8 cellular contexts compared by ENCODE assay signal in the genomic region with DNA sequence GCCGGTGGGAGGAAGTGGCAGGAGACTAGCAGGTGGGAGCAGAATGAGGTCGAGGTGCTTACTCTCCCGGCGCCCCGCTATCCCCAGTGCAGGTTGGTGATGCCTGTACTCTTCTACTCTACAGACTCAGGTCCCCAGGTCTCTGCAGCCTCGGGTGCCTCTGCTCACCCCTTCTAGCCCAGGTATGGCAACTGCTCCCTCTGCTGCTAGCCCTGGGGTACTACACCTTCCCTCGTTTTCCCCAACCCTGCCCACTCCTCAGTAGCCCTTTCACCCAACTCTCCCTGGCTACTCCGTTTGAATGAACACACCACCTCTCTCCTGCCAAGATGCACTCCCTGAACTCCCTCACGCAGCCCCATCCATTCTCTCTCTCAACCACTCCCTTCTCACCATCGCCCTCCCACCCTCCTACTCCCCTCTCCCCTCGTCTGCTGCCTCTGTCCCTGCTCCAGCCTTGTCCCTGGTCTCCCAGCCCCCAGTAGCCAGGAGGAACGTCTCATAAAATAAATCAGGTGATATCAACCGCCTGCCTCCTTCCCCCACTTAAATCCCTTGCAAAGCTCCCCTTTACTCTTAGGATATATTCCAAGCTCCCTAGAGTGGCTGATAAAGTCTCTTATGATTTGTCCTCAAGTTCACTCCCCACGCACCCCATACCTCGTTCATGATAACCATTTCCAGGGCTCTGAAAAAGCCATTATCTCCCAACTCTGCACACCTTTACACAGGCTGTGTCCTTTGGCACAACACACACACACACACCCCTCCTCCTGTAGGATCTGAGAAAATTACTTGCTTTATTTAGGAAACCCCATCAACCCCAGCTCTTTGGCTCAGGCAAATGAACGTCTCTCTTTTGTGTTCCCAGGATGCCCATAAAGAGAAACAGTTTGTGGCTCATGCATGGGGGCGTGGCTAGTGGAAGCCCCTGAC. TPM values are rescaled to one million over a fixed set of nuclear protein-coding genes. Genes with fewer than 3 reads are reported as not detected.
DNase-seq lines count a peak whose midpoint lies in the region; ATAC-seq and TF ChIP-seq lines count a peak whose summit lies in the region.

No MANE protein-coding gene starts in this region.

- peaks cover 15 to 29% of the 10 kb centered on the region in 2 experiments for H3K4me1 Mint-ChIP-seq in H9

- no peak overlapping the region for H3K56ac ChIP-seq in H9 (ENCODE audit: insufficient read length, low read depth, low read length)

- no peak overlapping the region for H2BK12ac ChIP-seq in H9 (ENCODE audit: insufficient read length, low read depth, low read length)

- peak overlapping the region; percentile 97 for H3K4me2 ChIP-seq in BLaER1
- peak overlapping the region; percentile 78 for H3K4me2 ChIP-seq in H9 (ENCODE audit: insufficient read depth, insufficient read length, low read length)

- no peak overlapping the region for H3K14ac ChIP-seq in H9 (ENCODE audit: insufficient read depth, low read length)

- H4K8ac ChIP-seq in H9 (replicated peaks; ENCODE audit: insufficient read length, low read depth, low read length) = no peak overlapping the region

- no peak overlapping the region for H3K23ac ChIP-seq in H9 (ENCODE audit: insufficient read length, low read depth, low read length)

- H4K5ac ChIP-seq in H9 (ENCODE audit: insufficient read length, low read depth, low read length) = no peak overlapping the region

- H3K79me1 ChIP-seq in H9 (ENCODE audit: insufficient read depth, low read depth, low read length, poor library complexity, severe bottlenecking) = no peaks in the 10 kb centered on the region

- H3K27ac ChIP-seq in BLaER1 (no peak overlapping the region), H9 (ENCODE audit: insufficient read length, low read depth, low read length) (no peak overlapping the region)

- H3K36me3 Mint-ChIP-seq in H9 (ENCODE audit: insufficient read depth in 1 of 3, low read depth in 3 of 3) = no peaks in the 10 kb centered on the region; a peak in 1 of 7 replicates

- H3K27me3 Mint-ChIP-seq in H9 (ENCODE audit: low read depth) = peaks cover 55% of the 10 kb centered on the region

- no peaks in the 10 kb centered on the region for H3K9me3 Mint-ChIP-seq in H9

- peaks cover 22% of the 10 kb centered on the region for H3K23me2 ChIP-seq in H9 (ENCODE audit: insufficient read length, low read depth, low read length, poor library complexity, severe bottlenecking)

- H4K91ac ChIP-seq in H9 (ENCODE audit: insufficient read length, low read depth, low read length) = no peak overlapping the region

- H4K20me1 ChIP-seq in BLaER1 (peaks cover 29% of the 10 kb centered on the region; the same call in 1 of the 2 replicates), H9 (ENCODE audit: control insufficient read depth, insufficient read depth, insufficient read length) (no peaks in the 10 kb centered on the region)

- peak; percentile 93 for TF ChIP-seq CTCF in H9 (conservative IDR thresholded peaks at IDR 0.05)

- H3K9ac ChIP-seq in BLaER1 (no peak overlapping the region), H9 (ENCODE audit: extremely low read depth, insufficient read length, low read length) (no peak overlapping the region)

- ATAC-seq in GM21447 (IDR thresholded peaks at IDR 0.05; ENCODE audit: unreplicated experiment) = no peak

- no peak overlapping the region; a peak in 1 of 5 replicates for H3K4me3 Mint-ChIP-seq in H9

- peak; percentile 94 for DNase-seq in H9
- DNase-seq in NCI-H446 (lab: John Stamatoyannopoulos, UW) = peak; percentile 65 to 82
- peak; percentile 49 to 64 for DNase-seq in activated CD4-positive, alpha-beta T cell treated with anti-CD3 and anti-CD28 coated beads, Interleukin-2, amount 50 U/mL, for 24 hours (ENCODE audit: low read depth in 1 of 2, low spot score in 1 of 2)
- DNase-seq in ecto neural progenitor cell (ENCODE audit: low spot score) = peak; percentile 90
- DNase-seq in medulla oblongata (ENCODE audit: extremely low spot score) = peak; percentile 58
- DNase-seq in stimulated activated CD8-positive, alpha-beta memory T cell treated with anti-CD3 and anti-CD28 coated beads, Interleukin-15, amount 100 ng/mL, for 48 hours (ENCODE audit: low read depth in 2 of 2) = peak; percentile 36 to 53

- H2AFZ ChIP-seq in H9 (ENCODE audit: low read length) = no peak overlapping the region

- H2BK120ac ChIP-seq in H9 (ENCODE audit: low read depth, low read length, poor library complexity, severe bottlenecking) = no peak overlapping the region

- no peak overlapping the region for H2BK20ac ChIP-seq in H9 (ENCODE audit: low read depth, low read length, poor library complexity, severe bottlenecking)

- H3K4me3 ChIP-seq in BLaER1 = peak overlapping the region; percentile 55; the same call in 1 of the 2 replicates

- H3K27me3 ChIP-seq in BLaER1 (peaks cover 85% of the 10 kb centered on the region), H9 (ENCODE audit: insufficient read depth, low read length) (peaks cover 11% of the 10 kb centered on the region; the same call in 1 of the 2 replicates)

- no peak overlapping the region for H2BK15ac ChIP-seq in H9 (ENCODE audit: low read depth, low read length)

- H3K18ac ChIP-seq in H9 (ENCODE audit: insufficient read length, low read depth, low read length) = no peak overlapping the region

- no peak overlapping the region for H3K27ac Mint-ChIP-seq in H9

- H3K9me3 ChIP-seq in BLaER1 = no peaks in the 10 kb centered on the region
- no peaks in the 10 kb centered on the region for H3K9me3 ChIP-seq in H9 (ENCODE audit: control insufficient read depth, low read depth, low read length)

- H3K4ac ChIP-seq in H9 (ENCODE audit: low read depth, low read length) = no peak overlapping the region

- H2BK5ac ChIP-seq in H9 (ENCODE audit: insufficient read length, low read length) = no peak overlapping the region

- H3K4me1 ChIP-seq in BLaER1 = peaks cover 44% of the 10 kb centered on the region
- H3K4me1 ChIP-seq in H9 (ENCODE audit: insufficient read depth, low read length) = no peaks in the 10 kb centered on the region

- H3T11ph ChIP-seq in H9 (ENCODE audit: low read length) = no peak overlapping the region

- no peak overlapping the region for H2AK5ac ChIP-seq in H9 (ENCODE audit: insufficient read length, low read length)

- H3K36me3 ChIP-seq in BLaER1 = no peaks in the 10 kb centered on the region

- no CpG with 5 or more reads among the region's 17 CpGs for WGBS in H9 (ENCODE audit: extremely low coverage, insufficient read length, low lambda C conversion rate)

- no peaks in the 10 kb centered on the region for H3K79me2 ChIP-seq in H9 (ENCODE audit: insufficient read depth, low read length)

RNA-seq across cellular contexts. Expression of a gene that starts 8.2 kb away (rescaled TPM):
- 43.8 and 44.0 TPM in 2 replicates for total RNA-seq in H9 (2021)

RNA-seq across cellular contexts. Expression of a gene that starts 44.2 kb away (rescaled TPM):
- total RNA-seq in H9 (2021) = 10.7 and 11.3 TPM in 2 replicates

RNA-seq across cellular contexts. Expression of a gene that starts 56.5 kb away (rescaled TPM):
- 33.6 and 35.4 TPM in 2 replicates for total RNA-seq in H9 (2021)
